In genomic region chr7:152989889-152990380, GRCh38 we compare ENCODE assay signal across 12 cellular contexts.
A peak's percentile ranks its signal among the peaks of the same experiment; 100 is the strongest.
DNase-seq lines count a peak whose midpoint lies in the region; FAIRE-seq and TF ChIP-seq lines count a peak whose summit lies in the region.
"Had no signal": no experiment of that assay in that cellular context is flagged by ENCODE, and none has a peak within 500 bp of the region (broad histone marks: within the 10 kb centered on the region; RNA-seq: fewer than 3 reads in every experiment).

No MANE protein-coding gene starts in this region.

- H3K27me3 Mint-ChIP-seq in mesothelial cell of epicardium (ENCODE audit: low read depth), result no peaks in the 10 kb centered on the region

- peak overlapping the region; percentile 63 for H3K27ac ChIP-seq in HUES48 (ENCODE audit: low read depth, low read length)
- no peak overlapping the region for H3K27ac ChIP-seq in caudate nucleus (ENCODE audit: low read depth, low read length)
- H3K27ac ChIP-seq: A549 had no signal

- H3K36me3 ChIP-seq in HUES48 (ENCODE audit: control insufficient read depth, insufficient read depth, low read length), result no peaks in the 10 kb centered on the region

- H3K36me3 Mint-ChIP-seq in mesothelial cell of epicardium, result peaks cover 2% of the 10 kb centered on the region

- no peak overlapping the region for H3K4me3 Mint-ChIP-seq in mesothelial cell of epicardium

- H3K9ac ChIP-seq in HUES48 (ENCODE audit: low read depth, low read length), result peak overlapping the region; percentile 41; the same call in 1 of the 2 replicates

- TF ChIP-seq CTCF in cardiac fibroblast (IDR thresholded peaks at IDR 0.05; ENCODE audit: low read depth, low read length), result no peak
- TF ChIP-seq CTCF in mesothelial cell of epicardium (IDR thresholded peaks at IDR 0.05; ENCODE audit: unreplicated experiment), result no peak

- peaks cover 44% of the 10 kb centered on the region for H3K4me1 ChIP-seq in HUES48 (ENCODE audit: control insufficient read depth, insufficient read depth, low read length)
- H3K4me1 ChIP-seq: A549 had no signal

- DNase-seq in NCI-H146 (lab: John Stamatoyannopoulos, UW), result peak; percentile 28
- DNase-seq in NCI-H146 treated with DMSO at 0.1 percent for 48 hours (lab: John Stamatoyannopoulos, UW; ENCODE audit: unreplicated experiment), result no peak
- peak; percentile 2 to 3 for DNase-seq in cardiac fibroblast (ENCODE audit: low read depth in 2 of 2)
- DNase-seq in mesothelial cell of epicardium (ENCODE audit: low spot score in 2 of 2, unreplicated experiment in 2 of 2), result no peak
- no peak for DNase-seq in caudate nucleus (lab: John Stamatoyannopoulos, UW)
- no peak for DNase-seq in GM19239 (ENCODE audit: insufficient read length, low spot score)
- no peak for DNase-seq in Ammon's horn (ENCODE audit: low spot score)
- DNase-seq: DMS53, NCI-H82, nucleus accumbens had no signal

- peak overlapping the region; percentile 85 for H3K27ac Mint-ChIP-seq in mesothelial cell of epicardium

- H3K4me3 ChIP-seq in HUES48 (ENCODE audit: low read depth, low read length), result no peak overlapping the region
- no peak overlapping the region for H3K4me3 ChIP-seq in cardiac fibroblast (replicated peaks in 1 of 2; ENCODE audit: low read depth in 2 of 2, low read length in 2 of 2)
- H3K4me3 ChIP-seq: A549 had no signal

- H3K9me3 Mint-ChIP-seq in mesothelial cell of epicardium, result peaks cover 32% of the 10 kb centered on the region

- FAIRE-seq in GM19239 (lab: Jason Lieb, UNC), result no peak
- FAIRE-seq: A549 had no signal

- H3K4me1 Mint-ChIP-seq in mesothelial cell of epicardium, result peaks cover 7% of the 10 kb centered on the region

- 0 out of 2 replicates have a peak, but pooled peaks cover 4% of the 10 kb centered on the region for H3K9me3 ChIP-seq in HUES48 (ENCODE audit: control insufficient read depth, insufficient read depth, low read length)
- H3K9me3 ChIP-seq: A549 had no signal

- no peaks in the 10 kb centered on the region for H3K27me3 ChIP-seq in HUES48 (ENCODE audit: control insufficient read depth, insufficient read depth, low read length)

Comparison
In these comparisons a context has a peak if more than half of its experiments do, and no peak if none do; other contexts are left out.
1. DNase-seq: peak in NCI-H146 (single experiment) and cardiac fibroblast (2 of 2); none in NCI-H146 treated with DMSO at 0.1 percent for 48 hours (single experiment), mesothelial cell of epicardium (0 of 2), caudate nucleus (0 of 61), GM19239 (single experiment) and Ammon's horn (single experiment).